Comparison of ENCODE assay signal across 8 cellular contexts in the genomic region with DNA sequence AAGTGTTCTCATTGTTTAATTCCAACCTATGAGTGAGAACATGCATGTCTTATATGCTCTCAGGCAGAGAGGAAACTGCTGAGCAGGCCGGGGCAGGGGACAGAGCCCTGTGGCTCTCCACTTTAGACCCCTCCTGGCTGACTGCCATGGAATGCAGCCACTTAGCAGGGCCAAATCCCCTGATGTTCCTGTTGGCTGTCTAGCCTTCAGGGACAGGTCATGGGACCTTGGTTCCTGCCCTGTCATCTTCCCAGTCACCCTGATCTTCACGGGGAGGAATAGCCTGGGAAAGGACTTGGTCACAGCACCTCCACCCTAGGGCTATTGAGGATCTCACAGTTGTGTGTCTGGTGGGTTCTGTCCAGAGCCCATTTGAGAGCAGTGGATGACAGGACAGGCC. TPM values are rescaled to one million over a fixed set of nuclear protein-coding genes. Genes with fewer than 3 reads are reported as not detected.
DNase-seq lines count a peak whose midpoint lies in the region; FAIRE-seq and TF ChIP-seq lines count a peak whose summit lies in the region.
"Not testable (repeated sequence)": the region's sequence is repeated elsewhere in the genome, so short reads cannot be mapped to it uniquely, and the experiment has no call there.
"Had no signal": no experiment of that assay in that cellular context is flagged by ENCODE, and none has a peak within 500 bp of the region (broad histone marks: within the 10 kb centered on the region; RNA-seq: fewer than 3 reads in every experiment).

No MANE protein-coding gene starts in this region.

- H3K9me3 ChIP-seq in colonic mucosa; kidney (ENCODE audit: control insufficient read depth in 1 of 2, low read length in 2 of 2); neutrophil: not testable (repeated sequence)

- not testable (repeated sequence) for H3K9me3 Mint-ChIP-seq in activated CD4-positive, alpha-beta T cell treated with anti-CD3 and anti-CD28 coated beads, Interleukin-2, amount 10 ng/mL, durations not matched to agents 7 days and 5 days; activated T-helper 1 cell treated with anti-CD3 and anti-CD28 coated beads, Interleukin-12 subunit alpha, Interleukin-12 subunit beta, Interleukin-2, Interleukin-4 antibody, amounts not matched to agents 30 ng/mL and 10 ng/mL and 1 ng/mL, durations not matched to agents 14 hours and 24 hours and 36 hours

- H3K9ac ChIP-seq in colonic mucosa (ENCODE audit: low read depth in 2 of 2, low read length in 2 of 2); kidney (ENCODE audit: low read length in 2 of 2): not testable (repeated sequence)

- intact Hi-C loops in activated T-helper 1 cell treated with anti-CD3 and anti-CD28 coated beads, Interleukin-12 subunit alpha, Interleukin-12 subunit beta, Interleukin-2, Interleukin-4 antibody, amounts not matched to agents 30 ng/mL and 10 ng/mL and 1 ng/mL, durations not matched to agents 14 hours and 24 hours and 36 hours (cut with micrococcal nuclease) = loop anchor here (2.0 kb wide), 1 partner anchor 52 kb away; the partner anchor contains the start of genes GUCD1 and SNRPD3
- intact Hi-C loops in colonic mucosa (cut with DNase I); kidney (cut with DNase I): not testable (repeated sequence)

- H3K27ac ChIP-seq in HL-60 (replicated peaks) = peak overlapping the region; percentile 19
- not testable (repeated sequence) for H3K27ac ChIP-seq in colonic mucosa
- peak overlapping the region in 1 of 2 donors; percentile 47 for H3K27ac ChIP-seq in kidney (ENCODE audit: low read depth in 2 of 2, low read length in 2 of 2)
- H3K27ac ChIP-seq in neutrophil = peak overlapping the region; percentile 95

- H3K36me3 ChIP-seq in colonic mucosa; kidney (ENCODE audit: control insufficient read depth in 1 of 2, insufficient read depth in 2 of 2, low read length in 2 of 2); neutrophil: not testable (repeated sequence)

- H3K27me3 ChIP-seq in HL-60 (ENCODE audit: insufficient read depth, poor library complexity, severe bottlenecking); colonic mucosa; neutrophil: not testable (repeated sequence)

- not testable (repeated sequence) for FAIRE-seq in kidney (lab: Jason Lieb, UNC)

- H3K4me3 ChIP-seq in HL-60 (replicated peaks; ENCODE audit: insufficient read depth, low read length); colonic mucosa; kidney (ENCODE audit: low read length in 2 of 2); neutrophil (ENCODE audit: low read depth in 1 of 2, low read length in 1 of 2): not testable (repeated sequence)

- POLR2A ChIA-PET in activated CD4-positive, alpha-beta T cell treated with anti-CD3 and anti-CD28 coated beads, Interleukin-2, amount 10 ng/mL, durations not matched to agents 7 days and 5 days (lab: Charles Lee) = not testable (repeated sequence)

- not testable (repeated sequence) for DNase-seq in HL-60 (ENCODE audit: low read depth in 1 of 2, low spot score in 1 of 2); activated CD4-positive, alpha-beta T cell treated with anti-CD3 and anti-CD28 coated beads, Interleukin-2, amount 10 ng/mL, durations not matched to agents 7 days and 5 days; activated T-helper 1 cell treated with anti-CD3 and anti-CD28 coated beads, Interleukin-12 subunit alpha, Interleukin-12 subunit beta, Interleukin-2, Interleukin-4 antibody, amounts not matched to agents 30 ng/mL and 10 ng/mL and 1 ng/mL, durations not matched to agents 14 hours and 24 hours and 36 hours (ENCODE audit: low spot score)
- peak; percentile 29 for DNase-seq in RPMI8226
- DNase-seq in colonic mucosa = peak; percentile 24
- DNase-seq in kidney = peak; percentile 29

- peaks cover 53% of the 10 kb centered on the region for H3K4me1 Mint-ChIP-seq in activated CD4-positive, alpha-beta T cell treated with anti-CD3 and anti-CD28 coated beads, Interleukin-2, amount 10 ng/mL, durations not matched to agents 7 days and 5 days
- peaks cover 40% of the 10 kb centered on the region for H3K4me1 Mint-ChIP-seq in activated T-helper 1 cell treated with anti-CD3 and anti-CD28 coated beads, Interleukin-12 subunit alpha, Interleukin-12 subunit beta, Interleukin-2, Interleukin-4 antibody, amounts not matched to agents 30 ng/mL and 10 ng/mL and 1 ng/mL, durations not matched to agents 14 hours and 24 hours and 36 hours (ENCODE audit: low read depth)

- CTCF ChIA-PET in activated CD4-positive, alpha-beta T cell treated with anti-CD3 and anti-CD28 coated beads, Interleukin-2, amount 10 ng/mL, durations not matched to agents 7 days and 5 days (lab: Charles Lee) = not testable (repeated sequence)

- H3K4me1 ChIP-seq in colonic mucosa = not testable (repeated sequence)
- H3K4me1 ChIP-seq in kidney (ENCODE audit: control insufficient read depth in 1 of 2, insufficient read depth in 1 of 2, low read depth in 1 of 2, low read length in 2 of 2) (peaks cover 7 to 11% of the 10 kb centered on the region in 2 donors), neutrophil (ENCODE audit: control insufficient read depth in 1 of 2, insufficient read depth in 1 of 2, low read depth in 1 of 2, low read length in 1 of 2) (peaks cover 40 to 53% of the 10 kb centered on the region in 2 experiments)

- not testable (repeated sequence) for TF ChIP-seq CTCF in HL-60 (IDR thresholded peaks at IDR 0.05; ENCODE audit: insufficient read depth, low read length); colonic mucosa (IDR thresholded peaks at IDR 0.05); kidney (IDR thresholded peaks at IDR 0.05; ENCODE audit: borderline replicate concordance, extremely low read depth, insufficient read depth); neutrophil (IDR thresholded peaks at IDR 0.05)

- not testable (repeated sequence) for H3K4me3 Mint-ChIP-seq in activated CD4-positive, alpha-beta T cell treated with anti-CD3 and anti-CD28 coated beads, Interleukin-2, amount 10 ng/mL, durations not matched to agents 7 days and 5 days; activated T-helper 1 cell treated with anti-CD3 and anti-CD28 coated beads, Interleukin-12 subunit alpha, Interleukin-12 subunit beta, Interleukin-2, Interleukin-4 antibody, amounts not matched to agents 30 ng/mL and 10 ng/mL and 1 ng/mL, durations not matched to agents 14 hours and 24 hours and 36 hours

- not testable (repeated sequence) for H3K27me3 Mint-ChIP-seq in activated CD4-positive, alpha-beta T cell treated with anti-CD3 and anti-CD28 coated beads, Interleukin-2, amount 10 ng/mL, durations not matched to agents 7 days and 5 days; activated T-helper 1 cell treated with anti-CD3 and anti-CD28 coated beads, Interleukin-12 subunit alpha, Interleukin-12 subunit beta, Interleukin-2, Interleukin-4 antibody, amounts not matched to agents 30 ng/mL and 10 ng/mL and 1 ng/mL, durations not matched to agents 14 hours and 24 hours and 36 hours (ENCODE audit: insufficient read depth)

- not testable (repeated sequence) for H3K36me3 Mint-ChIP-seq in activated CD4-positive, alpha-beta T cell treated with anti-CD3 and anti-CD28 coated beads, Interleukin-2, amount 10 ng/mL, durations not matched to agents 7 days and 5 days (ENCODE audit: low read depth); activated T-helper 1 cell treated with anti-CD3 and anti-CD28 coated beads, Interleukin-12 subunit alpha, Interleukin-12 subunit beta, Interleukin-2, Interleukin-4 antibody, amounts not matched to agents 30 ng/mL and 10 ng/mL and 1 ng/mL, durations not matched to agents 14 hours and 24 hours and 36 hours (ENCODE audit: low read depth)

- H3K27ac Mint-ChIP-seq in activated CD4-positive, alpha-beta T cell treated with anti-CD3 and anti-CD28 coated beads, Interleukin-2, amount 10 ng/mL, durations not matched to agents 7 days and 5 days = peak overlapping the region; percentile 68
- peak overlapping the region; percentile 57 for H3K27ac Mint-ChIP-seq in activated T-helper 1 cell treated with anti-CD3 and anti-CD28 coated beads, Interleukin-12 subunit alpha, Interleukin-12 subunit beta, Interleukin-2, Interleukin-4 antibody, amounts not matched to agents 30 ng/mL and 10 ng/mL and 1 ng/mL, durations not matched to agents 14 hours and 24 hours and 36 hours

RNA-seq across cellular contexts. Expression of gene GGT1, which starts 3.3 kb away (rescaled TPM):
- 10 to 100 TPM; 44.6 to 48.1 TPM for total RNA-seq in activated CD4-positive, alpha-beta T cell treated with anti-CD3 and anti-CD28 coated beads, Interleukin-2, amount 10 ng/mL, durations not matched to agents 7 days and 5 days
- 52.6 and 61.0 TPM in 2 replicates for total RNA-seq in activated T-helper 1 cell treated with anti-CD3 and anti-CD28 coated beads, Interleukin-12 subunit alpha, Interleukin-12 subunit beta, Interleukin-2, Interleukin-4 antibody, amounts not matched to agents 30 ng/mL and 10 ng/mL and 1 ng/mL, durations not matched to agents 14 hours and 24 hours and 36 hours
- total RNA-seq in colonic mucosa = 10 to 100 TPM; 16.8 to 50.4 TPM
- total RNA-seq in kidney = 169 TPM
- 153 TPM for polyA plus RNA-seq in kidney (ENCODE audit: insufficient read depth, low read depth, low replicate concordance)

RNA-seq across cellular contexts. Expression of gene LRRC75B, which starts 13.5 kb away (rescaled TPM):
- total RNA-seq in activated CD4-positive, alpha-beta T cell treated with anti-CD3 and anti-CD28 coated beads, Interleukin-2, amount 10 ng/mL, durations not matched to agents 7 days and 5 days = 1 to 10 TPM in 1 of 2 experiments, under 1 TPM in 1; 0.64 to 1.0 TPM
- 2.4 and 2.8 TPM in 2 replicates for total RNA-seq in activated T-helper 1 cell treated with anti-CD3 and anti-CD28 coated beads, Interleukin-12 subunit alpha, Interleukin-12 subunit beta, Interleukin-2, Interleukin-4 antibody, amounts not matched to agents 30 ng/mL and 10 ng/mL and 1 ng/mL, durations not matched to agents 14 hours and 24 hours and 36 hours
- total RNA-seq in colonic mucosa (10 to 100 TPM in 1 of 2 donors, 1 to 10 TPM in 1; 7.9 to 10.2 TPM), kidney (47.6 TPM)
- polyA plus RNA-seq in kidney (ENCODE audit: insufficient read depth, low read depth, low replicate concordance) = 23.4 TPM
- total RNA-seq: CD4-positive, alpha-beta T cell had no signal

RNA-seq across cellular contexts. Expression of gene SNRPD3, which starts 50.5 kb away (rescaled TPM):
- 100 to 1,000 TPM; 120 to 139 TPM for total RNA-seq in activated CD4-positive, alpha-beta T cell treated with anti-CD3 and anti-CD28 coated beads, Interleukin-2, amount 10 ng/mL, durations not matched to agents 7 days and 5 days
- total RNA-seq in activated T-helper 1 cell treated with anti-CD3 and anti-CD28 coated beads, Interleukin-12 subunit alpha, Interleukin-12 subunit beta, Interleukin-2, Interleukin-4 antibody, amounts not matched to agents 30 ng/mL and 10 ng/mL and 1 ng/mL, durations not matched to agents 14 hours and 24 hours and 36 hours = 155 and 158 TPM in 2 replicates
- total RNA-seq in colonic mucosa (100 to 1,000 TPM in 1 of 2 donors, 10 to 100 TPM in 1; 71.4 to 142 TPM), kidney (73.7 TPM)
- 136 TPM for polyA plus RNA-seq in kidney (ENCODE audit: insufficient read depth, low read depth, low replicate concordance)

RNA-seq across cellular contexts. Expression of gene GUCD1, which starts 51.4 kb away (rescaled TPM):
- 100 to 1,000 TPM; 123 to 137 TPM for total RNA-seq in activated CD4-positive, alpha-beta T cell treated with anti-CD3 and anti-CD28 coated beads, Interleukin-2, amount 10 ng/mL, durations not matched to agents 7 days and 5 days
- total RNA-seq in activated T-helper 1 cell treated with anti-CD3 and anti-CD28 coated beads, Interleukin-12 subunit alpha, Interleukin-12 subunit beta, Interleukin-2, Interleukin-4 antibody, amounts not matched to agents 30 ng/mL and 10 ng/mL and 1 ng/mL, durations not matched to agents 14 hours and 24 hours and 36 hours = 117 and 123 TPM in 2 replicates
- total RNA-seq in colonic mucosa = 100 to 1,000 TPM; 188 to 207 TPM
- total RNA-seq in kidney = 150 TPM
- polyA plus RNA-seq in kidney (ENCODE audit: insufficient read depth, low read depth, low replicate concordance) = 111 TPM
